Comparison of ENCODE assay signal across 2 cellular contexts in the genomic region with DNA sequence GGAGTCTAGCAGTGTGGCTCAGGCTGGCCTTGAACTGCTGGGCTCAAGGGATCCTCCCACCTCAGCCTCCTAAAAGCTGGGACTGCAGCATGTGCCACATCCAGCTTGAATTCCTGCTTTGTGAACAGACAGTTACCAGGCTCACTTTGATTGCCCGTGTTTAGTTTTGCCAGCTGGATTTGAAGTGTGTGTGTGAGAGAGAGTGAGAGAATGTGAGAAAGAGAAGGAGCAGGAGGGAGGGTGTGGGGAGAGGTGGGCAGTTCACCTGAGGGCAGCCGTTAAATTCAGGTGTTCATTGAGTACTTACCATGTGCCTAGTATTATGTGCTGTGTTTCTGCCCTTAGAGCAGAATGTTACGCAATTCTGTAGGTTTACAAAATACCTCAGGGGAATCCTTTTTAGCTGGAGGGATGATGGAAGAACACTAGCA.
TF ChIP-seq lines count a peak whose summit lies in the region.

No MANE protein-coding gene starts in this region.

TF ChIP-seq in A549, 52 proteins besides CTCF, POLR2A, EP300 and RAD21:
- peak; percentile 87 to 94 for TF ChIP-seq CEBPB (IDR thresholded peaks at IDR 0.05)
- no peak for TF ChIP-seq SMC3 (IDR thresholded peaks at IDR 0.05)
- TF ChIP-seq, protein P1, sequence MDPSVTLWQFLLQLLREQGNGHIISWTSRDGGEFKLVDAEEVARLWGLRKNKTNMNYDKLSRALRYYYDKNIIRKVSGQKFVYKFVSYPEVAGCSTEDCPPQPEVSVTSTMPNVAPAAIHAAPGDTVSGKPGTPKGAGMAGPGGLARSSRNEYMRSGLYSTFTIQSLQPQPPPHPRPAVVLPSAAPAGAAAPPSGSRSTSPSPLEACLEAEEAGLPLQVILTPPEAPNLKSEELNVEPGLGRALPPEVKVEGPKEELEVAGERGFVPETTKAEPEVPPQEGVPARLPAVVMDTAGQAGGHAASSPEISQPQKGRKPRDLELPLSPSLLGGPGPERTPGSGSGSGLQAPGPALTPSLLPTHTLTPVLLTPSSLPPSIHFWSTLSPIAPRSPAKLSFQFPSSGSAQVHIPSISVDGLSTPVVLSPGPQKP (IDR thresholded peaks at IDR 0.05; ENCODE audit: low read depth, low read length) = no peak
- TF ChIP-seq, protein P2, sequence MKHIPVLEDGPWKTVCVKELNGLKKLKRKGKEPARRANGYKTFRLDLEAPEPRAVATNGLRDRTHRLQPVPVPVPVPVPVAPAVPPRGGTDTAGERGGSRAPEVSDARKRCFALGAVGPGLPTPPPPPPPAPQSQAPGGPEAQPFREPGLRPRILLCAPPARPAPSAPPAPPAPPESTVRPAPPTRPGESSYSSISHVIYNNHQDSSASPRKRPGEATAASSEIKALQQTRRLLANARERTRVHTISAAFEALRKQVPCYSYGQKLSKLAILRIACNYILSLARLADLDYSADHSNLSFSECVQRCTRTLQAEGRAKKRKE (CRISPR knock-in tag; IDR thresholded peaks at IDR 0.05; ENCODE audit: low read depth) = no peak
- TF ChIP-seq RCOR1 (IDR thresholded peaks at IDR 0.05; ENCODE audit: low read depth, low read length) = no peak
- no peak for TF ChIP-seq NR3C1 (IDR thresholded peaks at IDR 0.05)
- no peak for TF ChIP-seq JUN (IDR thresholded peaks at IDR 0.05)
- no peak for TF ChIP-seq HDAC2 (IDR thresholded peaks at IDR 0.05)
TF ChIP-seq in A549: peak in this region for 1.

TF ChIP-seq in K562, 482 proteins besides CTCF, POLR2A, EP300 and RAD21:
- TF ChIP-seq CEBPG (CRISPR knock-in tag; IDR thresholded peaks at IDR 0.05) (0 out of 2 replicates have a peak, but pooled peaks have one; percentile 21), CEBPG (tag; conservative IDR thresholded peaks at IDR 0.05 in 1 of 2, IDR thresholded peaks at IDR 0.05 in 1 of 2) (peak; percentile 54 to 90; a peak in 3 of 4 replicates), CEBPB (tag; IDR thresholded peaks at IDR 0.05) (peak; percentile 93), ZNF431 (CRISPR knock-in tag; IDR thresholded peaks at IDR 0.05) (no peak), E2F3 (CRISPR knock-in tag; IDR thresholded peaks at IDR 0.05) (no peak)
- TF ChIP-seq, protein P3, sequence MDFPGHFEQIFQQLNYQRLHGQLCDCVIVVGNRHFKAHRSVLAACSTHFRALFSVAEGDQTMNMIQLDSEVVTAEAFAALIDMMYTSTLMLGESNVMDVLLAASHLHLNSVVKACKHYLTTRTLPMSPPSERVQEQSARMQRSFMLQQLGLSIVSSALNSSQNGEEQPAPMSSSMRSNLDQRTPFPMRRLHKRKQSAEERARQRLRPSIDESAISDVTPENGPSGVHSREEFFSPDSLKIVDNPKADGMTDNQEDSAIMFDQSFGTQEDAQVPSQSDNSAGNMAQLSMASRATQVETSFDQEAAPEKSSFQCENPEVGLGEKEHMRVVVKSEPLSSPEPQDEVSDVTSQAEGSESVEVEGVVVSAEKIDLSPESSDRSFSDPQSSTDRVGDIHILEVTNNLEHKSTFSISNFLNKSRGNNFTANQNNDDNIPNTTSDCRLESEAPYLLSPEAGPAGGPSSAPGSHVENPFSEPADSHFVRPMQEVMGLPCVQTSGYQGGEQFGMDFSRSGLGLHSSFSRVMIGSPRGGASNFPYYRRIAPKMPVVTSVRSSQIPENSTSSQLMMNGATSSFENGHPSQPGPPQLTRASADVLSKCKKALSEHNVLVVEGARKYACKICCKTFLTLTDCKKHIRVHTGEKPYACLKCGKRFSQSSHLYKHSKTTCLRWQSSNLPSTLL (IDR thresholded peaks at IDR 0.05) = no peak
- TF ChIP-seq, protein P4, sequence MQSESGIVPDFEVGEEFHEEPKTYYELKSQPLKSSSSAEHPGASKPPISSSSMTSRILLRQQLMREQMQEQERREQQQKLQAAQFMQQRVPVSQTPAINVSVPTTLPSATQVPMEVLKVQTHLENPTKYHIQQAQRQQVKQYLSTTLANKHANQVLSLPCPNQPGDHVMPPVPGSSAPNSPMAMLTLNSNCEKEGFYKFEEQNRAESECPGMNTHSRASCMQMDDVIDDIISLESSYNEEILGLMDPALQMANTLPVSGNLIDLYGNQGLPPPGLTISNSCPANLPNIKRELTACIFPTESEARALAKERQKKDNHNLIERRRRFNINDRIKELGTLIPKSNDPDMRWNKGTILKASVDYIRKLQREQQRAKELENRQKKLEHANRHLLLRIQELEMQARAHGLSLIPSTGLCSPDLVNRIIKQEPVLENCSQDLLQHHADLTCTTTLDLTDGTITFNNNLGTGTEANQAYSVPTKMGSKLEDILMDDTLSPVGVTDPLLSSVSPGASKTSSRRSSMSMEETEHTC (IDR thresholded peaks at IDR 0.05) = no peak
TF ChIP-seq in K562: peak in this region for 2.
